Comparison of ENCODE assay signal across 23 cellular contexts in genomic region chr12:54397157-54397556, GRCh38. TPM values are rescaled to one million over a fixed set of nuclear protein-coding genes. Genes with fewer than 3 reads are reported as not detected.
"Had no signal": no experiment of that assay in that cellular context is flagged by ENCODE, and none has a peak within 500 bp of the region (broad histone marks: within the 10 kb centered on the region; RNA-seq: fewer than 3 reads in every experiment).

No MANE protein-coding gene starts in this region.

- H3K27ac Mint-ChIP-seq: activated B cell treated with CpG ODN at 0.5 μM for 24 hours; activated CD4-positive, alpha-beta memory T cell treated with anti-CD3 and anti-CD28 coated beads, Interleukin-2, amount 10 ng/mL, durations not matched to agents 7 days and 5 days; activated T-helper 2 cell treated with anti-CD3 and anti-CD28 coated beads, Interferon-gamma antibody, Interleukin-2, Interleukin-4, amounts not matched to agents 10 μg/mL and 5 μg/mL and 100 μg/mL, durations not matched to agents 14 hours and 24 hours and 36 hours; T-helper 1 cell treated with Interleukin-12 subunit alpha and Interleukin-12 subunit beta and Interleukin-4 antibody, amounts not matched to agents 30 μg/mL and 1 μg/mL, for 36 hours had no signal

- H3K27me3 Mint-ChIP-seq: activated B cell treated with CpG ODN at 0.5 μM for 24 hours; activated CD4-positive, alpha-beta memory T cell treated with anti-CD3 and anti-CD28 coated beads, Interleukin-2, amount 10 ng/mL, durations not matched to agents 7 days and 5 days; naive thymus-derived CD8-positive, alpha-beta T cell had no signal

- H3K27me3 ChIP-seq: adrenal gland, ascending aorta, brain microvascular endothelial cell, esophagus muscularis mucosa, gastrocnemius medialis, neutrophil, pancreas, right atrium auricular region had no signal

- DNase-seq: activated B cell treated with CpG ODN at 0.5 μM for 24 hours; activated CD4-positive, alpha-beta memory T cell treated with anti-CD3 and anti-CD28 coated beads, Interleukin-2, amount 10 ng/mL, durations not matched to agents 7 days and 5 days; activated CD4-positive, alpha-beta T cell treated with anti-CD3 and anti-CD28 coated beads for 4 hours; activated naive CD4-positive, alpha-beta T cell treated with Interleukin-2 at 50 U/mL for 16 hours; adrenal gland; brain microvascular endothelial cell; caudate nucleus; dermis blood vessel endothelial cell; effector CD8-positive, alpha-beta T cell; gastrocnemius medialis; hypothalamus; left ventricle myocardium inferior; naive thymus-derived CD8-positive, alpha-beta T cell; pancreas; stimulated activated CD4-positive, alpha-beta T cell treated with anti-CD3 and anti-CD28 coated beads, Interleukin-4, amount 100 ng/mL, for 24 hours; stimulated activated naive CD8-positive, alpha-beta T cell treated with anti-CD3 and anti-CD28 coated beads, Interleukin-15, Interleukin-2, amounts not matched to agents 100 U/mL and 50 U/mL, for 24 hours had no signal

- H3K9me3 ChIP-seq: adrenal gland, ascending aorta, esophagus muscularis mucosa, gastrocnemius medialis, left ventricle myocardium inferior, neutrophil, pancreas, psoas muscle, right atrium auricular region had no signal

- H3K9me3 Mint-ChIP-seq: activated B cell treated with CpG ODN at 0.5 μM for 24 hours; activated CD4-positive, alpha-beta memory T cell treated with anti-CD3 and anti-CD28 coated beads, Interleukin-2, amount 10 ng/mL, durations not matched to agents 7 days and 5 days; activated T-helper 2 cell treated with anti-CD3 and anti-CD28 coated beads, Interferon-gamma antibody, Interleukin-2, Interleukin-4, amounts not matched to agents 10 μg/mL and 5 μg/mL and 100 μg/mL, durations not matched to agents 14 hours and 24 hours and 36 hours; naive thymus-derived CD8-positive, alpha-beta T cell; T-helper 1 cell treated with Interleukin-12 subunit alpha and Interleukin-12 subunit beta and Interleukin-4 antibody, amounts not matched to agents 30 μg/mL and 1 μg/mL, for 36 hours had no signal

- H3K4me1 ChIP-seq: adrenal gland, ascending aorta, gastrocnemius medialis, pancreas, psoas muscle had no signal

- ATAC-seq: gastrocnemius medialis; naive thymus-derived CD8-positive, alpha-beta T cell; pancreas; psoas muscle; stimulated activated naive CD8-positive, alpha-beta T cell treated with anti-CD3 and anti-CD28 coated beads, Interleukin-15, Interleukin-2, amounts not matched to agents 100 U/mL and 50 U/mL, for 24 hours had no signal

- H3K4me3 ChIP-seq: adrenal gland, ascending aorta, esophagus muscularis mucosa, gastrocnemius medialis, left ventricle myocardium inferior, pancreas, psoas muscle, right atrium auricular region had no signal

- H3K27ac ChIP-seq: adrenal gland, brain microvascular endothelial cell, gastrocnemius medialis, left ventricle myocardium inferior, neutrophil, pancreas, psoas muscle, right atrium auricular region had no signal

- H3K4me3 Mint-ChIP-seq: activated B cell treated with CpG ODN at 0.5 μM for 24 hours; activated CD4-positive, alpha-beta memory T cell treated with anti-CD3 and anti-CD28 coated beads, Interleukin-2, amount 10 ng/mL, durations not matched to agents 7 days and 5 days; naive thymus-derived CD8-positive, alpha-beta T cell; T-helper 1 cell treated with Interleukin-12 subunit alpha and Interleukin-12 subunit beta and Interleukin-4 antibody, amounts not matched to agents 30 μg/mL and 1 μg/mL, for 36 hours had no signal

RNA-seq across cellular contexts. Expression of gene GPR84, which starts 32.9 kb away (rescaled TPM):
- total RNA-seq: activated B cell treated with CpG ODN at 0.5 μM for 24 hours; ascending aorta; left ventricle myocardium inferior; naive thymus-derived CD8-positive, alpha-beta T cell had no signal
- polyA plus RNA-seq: naive thymus-derived CD8-positive, alpha-beta T cell had no signal
